1 cellular context compared by ENCODE assay signal in genomic region chr4:7828011-7828720, GRCh38.
A peak's percentile ranks its signal among the peaks of the same experiment; 100 is the strongest.
TF ChIP-seq lines count a peak whose summit lies in the region.

No MANE protein-coding gene starts in this region.

TF ChIP-seq in SK-N-SH, 30 proteins besides CTCF, POLR2A, EP300 and RAD21 (continued from another document):
- TF ChIP-seq MAX (IDR thresholded peaks at IDR 0.05; ENCODE audit: low read depth) = peak; percentile 97
- TF ChIP-seq CHD2 (IDR thresholded peaks at IDR 0.05; ENCODE audit: low read length, partially characterized antibody) = peak; percentile 17
- TF ChIP-seq NFIC (IDR thresholded peaks at IDR 0.05; ENCODE audit: borderline replicate concordance) = peak; percentile 80
- peak; percentile 66; the same call in 1 of the 2 replicates for TF ChIP-seq REST (IDR thresholded peaks at IDR 0.05; ENCODE audit: low read depth, low read length)
- TF ChIP-seq, protein P1, sequence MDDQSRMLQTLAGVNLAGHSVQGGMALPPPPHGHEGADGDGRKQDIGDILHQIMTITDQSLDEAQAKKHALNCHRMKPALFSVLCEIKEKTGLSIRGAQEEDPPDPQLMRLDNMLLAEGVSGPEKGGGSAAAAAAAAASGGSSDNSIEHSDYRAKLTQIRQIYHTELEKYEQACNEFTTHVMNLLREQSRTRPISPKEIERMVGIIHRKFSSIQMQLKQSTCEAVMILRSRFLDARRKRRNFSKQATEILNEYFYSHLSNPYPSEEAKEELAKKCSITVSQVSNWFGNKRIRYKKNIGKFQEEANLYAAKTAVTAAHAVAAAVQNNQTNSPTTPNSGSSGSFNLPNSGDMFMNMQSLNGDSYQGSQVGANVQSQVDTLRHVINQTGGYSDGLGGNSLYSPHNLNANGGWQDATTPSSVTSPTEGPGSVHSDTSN (IDR thresholded peaks at IDR 0.05) = peak; percentile 86
- peak; percentile 49; the same call in 1 of the 2 replicates for TF ChIP-seq TAF1 (IDR thresholded peaks at IDR 0.05; ENCODE audit: borderline replicate concordance, low read depth, low read length)
- TF ChIP-seq FOXM1 (IDR thresholded peaks at IDR 0.05; ENCODE audit: low read depth) = no peak
- no peak for TF ChIP-seq SMC3 (IDR thresholded peaks at IDR 0.05; ENCODE audit: low read depth, low read length)
- TF ChIP-seq TEAD4 (IDR thresholded peaks at IDR 0.05; ENCODE audit: borderline replicate concordance, insufficient read depth) = peak; percentile 68
- peak; percentile 71 for TF ChIP-seq MEF2A (IDR thresholded peaks at IDR 0.05; ENCODE audit: borderline replicate concordance, low read depth)
- TF ChIP-seq RXRA (IDR thresholded peaks at IDR 0.05; ENCODE audit: borderline replicate concordance, low read depth) = peak; percentile 81; the same call in 1 of the 2 replicates
- TF ChIP-seq, protein P2, sequence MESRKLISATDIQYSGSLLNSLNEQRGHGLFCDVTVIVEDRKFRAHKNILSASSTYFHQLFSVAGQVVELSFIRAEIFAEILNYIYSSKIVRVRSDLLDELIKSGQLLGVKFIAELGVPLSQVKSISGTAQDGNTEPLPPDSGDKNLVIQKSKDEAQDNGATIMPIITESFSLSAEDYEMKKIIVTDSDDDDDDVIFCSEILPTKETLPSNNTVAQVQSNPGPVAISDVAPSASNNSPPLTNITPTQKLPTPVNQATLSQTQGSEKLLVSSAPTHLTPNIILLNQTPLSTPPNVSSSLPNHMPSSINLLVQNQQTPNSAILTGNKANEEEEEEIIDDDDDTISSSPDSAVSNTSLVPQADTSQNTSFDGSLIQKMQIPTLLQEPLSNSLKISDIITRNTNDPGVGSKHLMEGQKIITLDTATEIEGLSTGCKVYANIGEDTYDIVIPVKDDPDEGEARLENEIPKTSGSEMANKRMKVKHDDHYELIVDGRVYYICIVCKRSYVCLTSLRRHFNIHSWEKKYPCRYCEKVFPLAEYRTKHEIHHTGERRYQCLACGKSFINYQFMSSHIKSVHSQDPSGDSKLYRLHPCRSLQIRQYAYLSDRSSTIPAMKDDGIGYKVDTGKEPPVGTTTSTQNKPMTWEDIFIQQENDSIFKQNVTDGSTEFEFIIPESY (IDR thresholded peaks at IDR 0.05; ENCODE audit: borderline replicate concordance, low read depth) = peak; percentile 81
- TF ChIP-seq USF2 (IDR thresholded peaks at IDR 0.05; ENCODE audit: borderline replicate concordance, low read depth, low read length) = no peak
- TF ChIP-seq IRF3 (IDR thresholded peaks at IDR 0.05; ENCODE audit: low read depth, low read length) = no peak
- TF ChIP-seq FOXJ3 (CRISPR knock-in tag; IDR thresholded peaks at IDR 0.05) = no peak
- TF ChIP-seq EZH2phosphoT487 (IDR thresholded peaks at IDR 0.05; ENCODE audit: borderline replicate concordance, low read depth) = no peak
- peak; percentile 70 for TF ChIP-seq MXI1 (IDR thresholded peaks at IDR 0.05; ENCODE audit: low read depth, low read length)
- TF ChIP-seq USF1 (IDR thresholded peaks at IDR 0.05; ENCODE audit: borderline replicate concordance, low read depth) = no peak
- peak; percentile 95 for TF ChIP-seq TCF12 (IDR thresholded peaks at IDR 0.05)
- TF ChIP-seq ELF1 (IDR thresholded peaks at IDR 0.05) = peak; percentile 59; the same call in 1 of the 2 replicates
- TF ChIP-seq RFX5 (IDR thresholded peaks at IDR 0.05; ENCODE audit: low read length) = no peak
